ENCODE assay signal across 8 cellular contexts in genomic region chr5:177453852-177454396, GRCh38. TPM values are rescaled to one million over a fixed set of nuclear protein-coding genes. Genes with fewer than 3 reads are reported as not detected.
DNase-seq lines count a peak whose midpoint lies in the region; ATAC-seq and TF ChIP-seq lines count a peak whose summit lies in the region.

No MANE protein-coding gene starts in this region.

- H3K4me1 ChIP-seq in iPS-20b (ENCODE audit: insufficient read depth, low read length) (peaks cover 5% of the 10 kb centered on the region; the same call in 1 of the 2 replicates), thyroid gland (peaks cover 10 to 15% of the 10 kb centered on the region in 2 donors)

- peaks cover 19% of the 10 kb centered on the region for H3K27me3 ChIP-seq in iPS-20b (ENCODE audit: insufficient read depth, low read length)
- H3K27me3 ChIP-seq in thyroid gland: no peaks in the 10 kb centered on the region

- H3K4me3 Mint-ChIP-seq in activated naive CD4-positive, alpha-beta T cell treated with anti-CD3 and anti-CD28 coated beads for 36 hours: peak overlapping the region; percentile 75
- H3K4me3 Mint-ChIP-seq in activated naive CD8-positive, alpha-beta T cell treated with anti-CD3 and anti-CD28 coated beads, Interleukin-2, amount 10 ng/mL, durations not matched to agents 7 days and 5 days: peak overlapping the region; percentile 85

- ATAC-seq in HG03175 (IDR thresholded peaks at IDR 0.05; ENCODE audit: unreplicated experiment): peak; percentile 2
- no peak for ATAC-seq in activated naive CD8-positive, alpha-beta T cell treated with anti-CD3 and anti-CD28 coated beads, Interleukin-2, amount 10 ng/mL, durations not matched to agents 7 days and 5 days (ENCODE audit: low read depth)

- 13 to 22% methylated on average over 8 to 22 of the region's 31 CpGs for WGBS in thyroid gland, 2 donors

- H3K36me3 ChIP-seq in iPS-20b (ENCODE audit: insufficient read depth, low read depth, low read length) (peaks cover 22% of the 10 kb centered on the region), thyroid gland (peaks cover 11 to 13% of the 10 kb centered on the region in 2 donors)

- H3K9me3 Mint-ChIP-seq in activated naive CD4-positive, alpha-beta T cell treated with anti-CD3 and anti-CD28 coated beads for 36 hours: no peaks in the 10 kb centered on the region
- H3K9me3 Mint-ChIP-seq in activated naive CD8-positive, alpha-beta T cell treated with anti-CD3 and anti-CD28 coated beads, Interleukin-2, amount 10 ng/mL, durations not matched to agents 7 days and 5 days: no peaks in the 10 kb centered on the region

- peak overlapping the region; percentile 83 for H3K9ac ChIP-seq in iPS-20b (ENCODE audit: low read depth, low read length)

- CTCF ChIA-PET in activated naive CD4-positive, alpha-beta T cell treated with anti-CD3 and anti-CD28 coated beads for 36 hours (lab: Charles Lee): interaction anchor here (1.1 to 7.1 kb wide), 15 partner anchors 9 to 144 kb away, joined by 3 to 161 read pairs (median 10); partner anchors contain the start of genes F12, GRK6, PFN3 and PRR7

- intact Hi-C loops in activated naive CD4-positive, alpha-beta T cell treated with anti-CD3 and anti-CD28 coated beads for 36 hours (cut with micrococcal nuclease): loop anchor here (1.0 kb wide), 6 partner anchors 9 to 142 kb away; no protein-coding TSS in a partner anchor
- intact Hi-C loops in thyroid gland (cut with DNase I): loop anchor here (5.0 kb wide), 1 partner anchor 52 kb away; the partner anchor contains the start of gene PFN3

- H3K4me1 Mint-ChIP-seq in activated naive CD4-positive, alpha-beta T cell treated with anti-CD3 and anti-CD28 coated beads for 36 hours (ENCODE audit: low read depth): peaks cover 20% of the 10 kb centered on the region
- peaks cover 11% of the 10 kb centered on the region for H3K4me1 Mint-ChIP-seq in activated naive CD8-positive, alpha-beta T cell treated with anti-CD3 and anti-CD28 coated beads, Interleukin-2, amount 10 ng/mL, durations not matched to agents 7 days and 5 days

- peak overlapping the region; percentile 74 for H3K27ac Mint-ChIP-seq in activated naive CD4-positive, alpha-beta T cell treated with anti-CD3 and anti-CD28 coated beads for 36 hours
- peak overlapping the region; percentile 69 for H3K27ac Mint-ChIP-seq in activated naive CD8-positive, alpha-beta T cell treated with anti-CD3 and anti-CD28 coated beads, Interleukin-2, amount 10 ng/mL, durations not matched to agents 7 days and 5 days

- H3K27ac ChIP-seq in iPS-20b (ENCODE audit: low read length): no peak overlapping the region
- H3K27ac ChIP-seq in thyroid gland: no peak overlapping the region

- no peak for TF ChIP-seq CTCF in thyroid gland (IDR thresholded peaks at IDR 0.05)

- H3K36me3 Mint-ChIP-seq in activated naive CD4-positive, alpha-beta T cell treated with anti-CD3 and anti-CD28 coated beads for 36 hours (ENCODE audit: low read depth): no peaks in the 10 kb centered on the region
- no peaks in the 10 kb centered on the region for H3K36me3 Mint-ChIP-seq in activated naive CD8-positive, alpha-beta T cell treated with anti-CD3 and anti-CD28 coated beads, Interleukin-2, amount 10 ng/mL, durations not matched to agents 7 days and 5 days

- POLR2A ChIA-PET in activated naive CD8-positive, alpha-beta T cell treated with anti-CD3 and anti-CD28 coated beads, Interleukin-2, amount 10 ng/mL, durations not matched to agents 7 days and 5 days (lab: Charles Lee): interaction anchor here (0.7 to 6.8 kb wide), 7 partner anchors 9 to 135 kb away, joined by 3 to 109 read pairs (median 30); partner anchors contain the start of gene GRK6

- H3K4me3 ChIP-seq in iPS-20b (ENCODE audit: low read length) (peak overlapping the region; percentile 82), thyroid gland (replicated peaks in 1 of 3) (peak overlapping the region in 1 of 3 donors; percentile 71)

- H3K27me3 Mint-ChIP-seq in activated naive CD4-positive, alpha-beta T cell treated with anti-CD3 and anti-CD28 coated beads for 36 hours (ENCODE audit: low read depth): no peaks in the 10 kb centered on the region
- peaks cover 6% of the 10 kb centered on the region for H3K27me3 Mint-ChIP-seq in activated naive CD8-positive, alpha-beta T cell treated with anti-CD3 and anti-CD28 coated beads, Interleukin-2, amount 10 ng/mL, durations not matched to agents 7 days and 5 days

- no peak for TF ChIP-seq POLR2A in thyroid gland (IDR thresholded peaks at IDR 0.05)

- no peak for DNase-seq in activated naive CD4-positive, alpha-beta T cell treated with anti-CD3 and anti-CD28 coated beads for 36 hours
- DNase-seq in activated naive CD4-positive, alpha-beta T cell treated with anti-CD3 and anti-CD28 coated beads, Interleukin-2, amount 50 U/mL, for 16 hours: no peak
- DNase-seq in activated naive CD8-positive, alpha-beta T cell treated with anti-CD3 and anti-CD28 coated beads, Interleukin-2, amount 10 ng/mL, durations not matched to agents 7 days and 5 days: no peak
- DNase-seq in thyroid gland: peak; percentile 25 to 48
- no peak for DNase-seq in GM19240 (ENCODE audit: insufficient read length, low spot score)
- DNase-seq in stimulated activated CD4-positive, alpha-beta T cell treated with anti-CD3 and anti-CD28 coated beads, Interleukin-2, amount 100 ng/mL, for 24 hours: no peak

- H3K9me3 ChIP-seq in iPS-20b (ENCODE audit: insufficient read depth, low read depth, low read length) (no peaks in the 10 kb centered on the region), thyroid gland (no peaks in the 10 kb centered on the region)

RNA-seq across cellular contexts. Expression of gene PRR7, which starts 7.3 kb away (rescaled TPM):
- total RNA-seq in activated naive CD4-positive, alpha-beta T cell treated with anti-CD3 and anti-CD28 coated beads for 36 hours: 1 to 10 TPM; 7.4 to 8.2 TPM
- 10 to 100 TPM; 10.0 to 10.6 TPM for total RNA-seq in activated naive CD8-positive, alpha-beta T cell treated with anti-CD3 and anti-CD28 coated beads, Interleukin-2, amount 10 ng/mL, durations not matched to agents 7 days and 5 days
- total RNA-seq in thyroid gland: 1 to 10 TPM; 1.4 to 4.7 (median 4.2) TPM

RNA-seq across cellular contexts. Expression of gene DBN1, which starts 19.5 kb away (rescaled TPM):
- 10 to 100 TPM; 20.8 to 22.4 TPM for total RNA-seq in activated naive CD4-positive, alpha-beta T cell treated with anti-CD3 and anti-CD28 coated beads for 36 hours
- 10 to 100 TPM; 82.5 to 87.0 TPM for total RNA-seq in activated naive CD8-positive, alpha-beta T cell treated with anti-CD3 and anti-CD28 coated beads, Interleukin-2, amount 10 ng/mL, durations not matched to agents 7 days and 5 days
- 10 to 100 TPM; 61.4 to 98.8 (median 68.0) TPM for total RNA-seq in thyroid gland

RNA-seq across cellular contexts. Expression of gene GRK6, which starts 27.4 kb away (rescaled TPM):
- total RNA-seq in activated naive CD4-positive, alpha-beta T cell treated with anti-CD3 and anti-CD28 coated beads for 36 hours: 100 to 1,000 TPM; 117 to 133 TPM
- 100 to 1,000 TPM; 181 to 186 TPM for total RNA-seq in activated naive CD8-positive, alpha-beta T cell treated with anti-CD3 and anti-CD28 coated beads, Interleukin-2, amount 10 ng/mL, durations not matched to agents 7 days and 5 days
- total RNA-seq in thyroid gland: 10 to 100 TPM; 14.0 to 27.8 (median 18.8) TPM

RNA-seq across cellular contexts. Expression of gene PDLIM7, which starts 43.5 kb away (rescaled TPM):
- 10 to 100 TPM; 41.2 to 42.2 TPM for total RNA-seq in activated naive CD4-positive, alpha-beta T cell treated with anti-CD3 and anti-CD28 coated beads for 36 hours
- total RNA-seq in activated naive CD8-positive, alpha-beta T cell treated with anti-CD3 and anti-CD28 coated beads, Interleukin-2, amount 10 ng/mL, durations not matched to agents 7 days and 5 days: 10 to 100 TPM; 51.6 to 60.6 TPM
- total RNA-seq in thyroid gland: 10 to 100 TPM; 23.2 to 52.4 (median 34.8) TPM

RNA-seq across cellular contexts. Expression of gene F12, which starts 44.6 kb away (rescaled TPM):
- total RNA-seq in activated naive CD4-positive, alpha-beta T cell treated with anti-CD3 and anti-CD28 coated beads for 36 hours: 1 to 10 TPM; 3.2 to 5.4 TPM
- 1 to 10 TPM; 2.2 to 2.8 TPM for total RNA-seq in activated naive CD8-positive, alpha-beta T cell treated with anti-CD3 and anti-CD28 coated beads, Interleukin-2, amount 10 ng/mL, durations not matched to agents 7 days and 5 days
- total RNA-seq in thyroid gland: 1 to 10 TPM in 2 of 4 donors, under 1 TPM in 1, not detected in 1; 0.42 to 2.6 (median 1.1) TPM

Comparison
In these comparisons a context has a peak if more than half of its experiments do, and no peak if none do; other contexts are left out.
1. DNase-seq: peak in thyroid gland (2 of 2); none in activated naive CD4-positive, alpha-beta T cell treated with anti-CD3 and anti-CD28 coated beads for 36 hours (single experiment), activated naive CD4-positive, alpha-beta T cell treated with anti-CD3 and anti-CD28 coated beads, Interleukin-2, amount 50 U/mL, for 16 hours (single experiment), activated naive CD8-positive, alpha-beta T cell treated with anti-CD3 and anti-CD28 coated beads, Interleukin-2, amount 10 ng/mL, durations not matched to agents 7 days and 5 days (single experiment), GM19240 (single experiment) and stimulated activated CD4-positive, alpha-beta T cell treated with anti-CD3 and anti-CD28 coated beads, Interleukin-2, amount 100 ng/mL, for 24 hours (0 of 2).
2. RNA of gene GRK6, which starts 27.4 kb away (total RNA-seq): 181 to 186 TPM in activated naive CD8-positive, alpha-beta T cell treated with anti-CD3 and anti-CD28 coated beads, Interleukin-2, amount 10 ng/mL, durations not matched to agents 7 days and 5 days and 117 to 133 TPM in activated naive CD4-positive, alpha-beta T cell treated with anti-CD3 and anti-CD28 coated beads for 36 hours; 14.0 to 27.8 TPM in thyroid gland; every median in the first group is over 4 times any median in the second.